Comparison of ENCODE assay signal across 17 cellular contexts in the genomic region with DNA sequence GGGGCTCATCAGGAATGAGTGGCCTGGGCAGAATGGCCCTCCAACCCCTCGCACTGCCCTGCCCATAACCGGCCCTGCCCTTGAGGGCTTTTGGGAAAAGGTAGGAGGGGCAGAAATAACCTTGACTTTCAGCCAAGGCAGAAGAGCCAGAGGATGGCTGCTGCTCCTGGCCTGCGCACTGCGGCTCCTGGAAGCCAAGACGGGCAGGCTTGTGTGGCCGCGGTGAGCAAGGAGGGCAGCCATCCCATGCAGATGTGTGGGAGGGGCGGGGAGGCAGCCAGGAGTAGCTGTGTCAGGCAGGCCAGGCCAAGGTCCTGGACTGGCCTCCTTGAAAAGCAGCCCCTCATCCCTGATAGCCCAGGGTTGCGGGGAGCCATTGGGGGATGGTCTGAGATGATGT. TPM values are rescaled to one million over a fixed set of nuclear protein-coding genes. Genes with fewer than 3 reads are reported as not detected.
DNase-seq lines count a peak whose midpoint lies in the region; ATAC-seq and TF ChIP-seq lines count a peak whose summit lies in the region.
"Had no signal": no experiment of that assay in that cellular context is flagged by ENCODE, and none has a peak within 500 bp of the region (broad histone marks: within the 10 kb centered on the region; RNA-seq: fewer than 3 reads in every experiment).

No MANE protein-coding gene starts in this region.

- no peak overlapping the region for H3K9ac ChIP-seq in Karpas-422 (ENCODE audit: low read length)

- H3K36me3 ChIP-seq in Karpas-422 (ENCODE audit: insufficient read depth, low read length) = no peaks in the 10 kb centered on the region

- H3K27me3 Mint-ChIP-seq in CD4-positive, alpha-beta T cell = peaks cover 15% of the 10 kb centered on the region

- H3K27ac Mint-ChIP-seq in CD4-positive, alpha-beta T cell = no peak overlapping the region
- H3K27ac Mint-ChIP-seq: CD14-positive monocyte; CD8-positive, alpha-beta memory T cell had no signal

- H3K4me2 ChIP-seq in Karpas-422 (ENCODE audit: low read depth, low read length, poor library complexity, severe bottlenecking) = no peak overlapping the region

- no peaks in the 10 kb centered on the region for H3K36me3 Mint-ChIP-seq in CD4-positive, alpha-beta T cell (ENCODE audit: low read depth)
- H3K36me3 Mint-ChIP-seq: CD14-positive monocyte; CD8-positive, alpha-beta memory T cell had no signal

- H3K4me3 ChIP-seq in Karpas-422 (ENCODE audit: low read length) = no peak overlapping the region
- H3K4me3 ChIP-seq: GM12878 had no signal

- peaks cover 4% of the 10 kb centered on the region; the same call in 1 of the 2 replicates for H3K4me1 ChIP-seq in Karpas-422 (ENCODE audit: low read length)
- H3K4me1 ChIP-seq: Caco-2 had no signal

- intact Hi-C loops in sciatic nerve (cut with DNase I) = no loop called here
- intact Hi-C loops in CD4-positive, alpha-beta T cell (cut with DNase I, micrococcal nuclease) = no loop called here

- no peak for TF ChIP-seq CTCF in CD4-positive, alpha-beta T cell (IDR thresholded peaks at IDR 0.05)

- no peaks in the 10 kb centered on the region for H3K9me2 ChIP-seq in Karpas-422 (replicated peaks; ENCODE audit: insufficient read depth, low read length)

- DNase-seq in activated effector memory CD4-positive, alpha-beta T cell treated with anti-CD3 and anti-CD28 coated beads, Interleukin-2, amount 50 U/mL, for 16 hours = peak; percentile 24
- no peak for DNase-seq in activated effector memory CD4-positive, alpha-beta T cell treated with Interleukin-2 at 50 U/mL for 16 hours
- DNase-seq in Karpas-422 (peak; percentile 11), left kidney (ENCODE audit: low read depth, low spot score) (peak; percentile 58), sciatic nerve (ENCODE audit: low spot score) (peak; percentile 32), HCEC 1CT (no peak), GDM1 (lab: John Stamatoyannopoulos, UW) (no peak)
- no peak for DNase-seq in CD4-positive, alpha-beta T cell
- DNase-seq: Caco-2; CD8-positive, alpha-beta memory T cell; DMS53; GOT3 had no signal

- no peaks in the 10 kb centered on the region for H3K9me3 Mint-ChIP-seq in CD4-positive, alpha-beta T cell
- H3K9me3 Mint-ChIP-seq: CD8-positive, alpha-beta memory T cell had no signal

- H3K79me2 ChIP-seq in Karpas-422 (ENCODE audit: low read length) = no peaks in the 10 kb centered on the region

- no peak overlapping the region for H3K4me3 Mint-ChIP-seq in CD4-positive, alpha-beta T cell
- H3K4me3 Mint-ChIP-seq: CD14-positive monocyte; CD8-positive, alpha-beta memory T cell had no signal

- peaks cover 4% of the 10 kb centered on the region for H3K4me1 Mint-ChIP-seq in CD4-positive, alpha-beta T cell (ENCODE audit: low read depth)

- POLR2A ChIA-PET in CD4-positive, alpha-beta T cell (lab: Charles Lee) = no interaction called here

- no peak for ATAC-seq in sciatic nerve
- no peak for ATAC-seq in CD4-positive, alpha-beta T cell (ENCODE audit: poor library complexity)
- ATAC-seq: GM12878, HCT116 had no signal

- no peaks in the 10 kb centered on the region for H4K20me1 ChIP-seq in Karpas-422 (ENCODE audit: insufficient read depth, low read depth, low read length)

- no peaks in the 10 kb centered on the region for H3K9me3 ChIP-seq in Karpas-422 (ENCODE audit: low read length)
- no peaks in the 10 kb centered on the region for H3K9me3 ChIP-seq in CD4-positive, alpha-beta T cell (ENCODE audit: control insufficient read depth, low read length)
- H3K9me3 ChIP-seq: Caco-2 had no signal

- H2AFZ ChIP-seq in Karpas-422 (ENCODE audit: low read length) = no peak overlapping the region

- CTCF ChIA-PET in CD4-positive, alpha-beta T cell (lab: Charles Lee) = no interaction called here

- H3K27ac ChIP-seq in Karpas-422 (ENCODE audit: low read length) = no peak overlapping the region
- H3K27ac ChIP-seq in CD4-positive, alpha-beta T cell (ENCODE audit: low read depth, low read length) = no peak overlapping the region
- H3K27ac ChIP-seq: 22Rv1, HL-60 had no signal

- H3K27me3 ChIP-seq in Karpas-422 (ENCODE audit: low read length) = no peaks in the 10 kb centered on the region
- H3K27me3 ChIP-seq in CD4-positive, alpha-beta T cell (ENCODE audit: control insufficient read depth, insufficient read depth, low read length) = no peaks in the 10 kb centered on the region

RNA-seq across cellular contexts. Expression of a gene that starts 57.6 kb away (rescaled TPM):
- 77.7 and 106 TPM in 2 replicates for total RNA-seq in Karpas-422 (2014; rRNA removed; shearing (Covaris generic); ENCODE audit: low replicate concordance)
- total RNA-seq in sciatic nerve = 60.6 TPM
- 10 to 100 TPM; 50.9 to 63.6 TPM for total RNA-seq in CD4-positive, alpha-beta T cell

Comparison
In these comparisons a context has a peak if more than half of its experiments do, and no peak if none do; other contexts are left out.
1. DNase-seq: peak in activated effector memory CD4-positive, alpha-beta T cell treated with anti-CD3 and anti-CD28 coated beads, Interleukin-2, amount 50 U/mL, for 16 hours (single experiment), Karpas-422 (single experiment), left kidney (single experiment) and sciatic nerve (single experiment); none in activated effector memory CD4-positive, alpha-beta T cell treated with Interleukin-2 at 50 U/mL for 16 hours (single experiment), HCEC 1CT (single experiment), GDM1 (single experiment) and CD4-positive, alpha-beta T cell (0 of 10).